ENCODE assay signal across 10 cellular contexts in genomic region chr6:45590751-45591184, GRCh38.
DNase-seq lines count a peak whose midpoint lies in the region; ATAC-seq and TF ChIP-seq lines count a peak whose summit lies in the region.
"Had no signal": no experiment of that assay in that cellular context is flagged by ENCODE, and none has a peak within 500 bp of the region (broad histone marks: within the 10 kb centered on the region; RNA-seq: fewer than 3 reads in every experiment).

No MANE protein-coding gene starts in this region.

- DNase-seq in EL (peak; percentile 54), RPMI7951 (ENCODE audit: low read depth) (peak; percentile 68), psoas muscle (no peak), iPS-NIHi11 (ENCODE audit: low spot score) (no peak), dorsolateral prefrontal cortex (no peak), hepatic stellate cell (ENCODE audit: low spot score) (no peak)
- DNase-seq: anterior cingulate cortex, gastrocnemius medialis had no signal

- H3K9me3 ChIP-seq in psoas muscle, result no peaks in the 10 kb centered on the region
- H3K9me3 ChIP-seq: gastrocnemius medialis had no signal

- H3K27ac ChIP-seq in psoas muscle (peak overlapping the region; percentile 43), dorsolateral prefrontal cortex (no peak overlapping the region)
- H3K27ac ChIP-seq: gastrocnemius medialis had no signal

- no peaks in the 10 kb centered on the region for H3K27me3 ChIP-seq in psoas muscle (ENCODE audit: insufficient read depth in 3 of 3, low read length in 2 of 3)
- peaks cover 0 to 5% (median 0%) of the 10 kb centered on the region in 45 donors for H3K27me3 ChIP-seq in dorsolateral prefrontal cortex
- H3K27me3 ChIP-seq: gastrocnemius medialis had no signal

- TF ChIP-seq CTCF in psoas muscle (IDR thresholded peaks at IDR 0.05), result no peak
- no peak for TF ChIP-seq CTCF in dorsolateral prefrontal cortex (IDR thresholded peaks at IDR 0.05 in 54 of 56, conservative IDR thresholded peaks at IDR 0.05 in 2 of 56; ENCODE audit: low read depth in 1 of 56, partially characterized antibody in 56 of 56)

- no peaks in the 10 kb centered on the region for H3K36me3 ChIP-seq in psoas muscle (ENCODE audit: insufficient read depth in 1 of 2, low read depth in 1 of 2)
- H3K36me3 ChIP-seq: gastrocnemius medialis had no signal

- H3K4me1 ChIP-seq in psoas muscle, result peaks cover 15% of the 10 kb centered on the region

- 58 to 65% (median 62%) methylated on average over 7 of the region's 7 CpGs for whole genome bisulfite sequencing in psoas muscle, 3 donors

- intact Hi-C loops in psoas muscle (cut with DNase I) (no loop called here), dorsolateral prefrontal cortex (cut with DNase I) (no loop called here)

- H3K4me3 ChIP-seq in psoas muscle (no peak overlapping the region), dorsolateral prefrontal cortex (no peak overlapping the region)
- H3K4me3 ChIP-seq: gastrocnemius medialis had no signal

- peak; percentile 5 for ATAC-seq in esophagus mucosa
- ATAC-seq in psoas muscle, result no peak
- no peak for ATAC-seq in HG02973 (IDR thresholded peaks at IDR 0.05; ENCODE audit: unreplicated experiment)
- ATAC-seq: gastrocnemius medialis had no signal

Comparison
In these comparisons a context has a peak if more than half of its experiments do, and no peak if none do; other contexts are left out.
1. DNase-seq: peak in EL (single experiment) and RPMI7951 (single experiment); none in psoas muscle (0 of 2), iPS-NIHi11 (single experiment), dorsolateral prefrontal cortex (0 of 10) and hepatic stellate cell (single experiment).